In the genomic region with DNA sequence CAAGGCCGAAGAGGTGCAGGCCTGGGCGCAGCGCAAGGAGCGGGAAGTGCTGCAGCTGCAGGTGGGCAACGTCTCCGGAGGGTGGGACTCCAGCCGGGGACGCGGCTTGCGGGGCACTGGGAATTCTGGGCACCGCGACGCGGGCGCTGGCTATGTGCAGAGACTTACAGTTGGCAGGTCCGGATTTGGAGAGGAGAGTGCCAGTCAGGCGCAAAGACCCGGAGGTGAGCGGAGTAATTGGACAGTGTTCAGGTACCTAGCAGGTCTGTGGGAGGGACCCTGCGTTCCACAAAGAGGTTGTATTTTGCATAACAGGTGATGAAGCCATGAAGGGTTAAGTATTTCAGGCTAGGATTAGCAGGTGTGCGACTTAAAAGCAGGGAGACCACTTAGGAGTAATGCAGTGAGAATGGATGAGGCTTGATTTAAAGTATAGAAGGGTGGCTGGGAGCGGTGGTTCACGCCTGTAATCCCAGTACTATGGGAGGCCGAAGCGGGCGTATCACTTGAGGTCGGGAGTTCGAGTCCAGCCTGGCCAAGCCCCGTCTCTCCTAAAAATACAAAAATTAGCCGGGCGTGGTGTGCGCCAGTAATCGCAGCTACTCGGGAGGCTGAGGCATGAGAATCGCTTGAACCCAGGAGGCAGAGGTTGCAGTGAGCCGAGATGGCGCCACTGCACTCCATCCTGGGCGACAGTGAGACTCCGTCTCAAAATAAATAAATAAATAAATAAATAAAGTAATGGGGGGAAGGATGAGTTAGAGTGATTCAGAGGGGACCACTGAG, we compare ENCODE assay signal across 8 cellular contexts. TPM values are rescaled to one million over a fixed set of nuclear protein-coding genes. Genes with fewer than 3 reads are reported as not detected.
DNase-seq lines count a peak whose midpoint lies in the region; ATAC-seq and TF ChIP-seq lines count a peak whose summit lies in the region.

No MANE protein-coding gene starts in this region.

- H3K4me3 Mint-ChIP-seq in Caco-2 (ENCODE audit: unreplicated experiment) (peak overlapping the region; percentile 83), natural killer cell (peak overlapping the region; percentile 87)

- H3K4me1 ChIP-seq in Caco-2 (peaks cover 14% of the 10 kb centered on the region), endocrine pancreas (ENCODE audit: control insufficient read depth, insufficient read depth, low read length) (peaks cover 3% of the 10 kb centered on the region)

- H3K9me3 Mint-ChIP-seq in Caco-2 (ENCODE audit: unreplicated experiment), result no peaks in the 10 kb centered on the region
- H3K9me3 Mint-ChIP-seq in natural killer cell, result no peaks in the 10 kb centered on the region

- peaks cover 82% of the 10 kb centered on the region for H3K36me3 Mint-ChIP-seq in Caco-2 (ENCODE audit: insufficient read depth, unreplicated experiment)
- H3K36me3 Mint-ChIP-seq in natural killer cell, result no peaks in the 10 kb centered on the region

- H3K4me3 ChIP-seq in Caco-2 (ENCODE audit: low read depth, low read length) (peak overlapping the region; percentile 96), endocrine pancreas (ENCODE audit: control insufficient read depth, insufficient read depth, low read length) (peak overlapping the region; percentile 55)

- no peaks in the 10 kb centered on the region for H3K27me3 ChIP-seq in Caco-2 (replicated peaks; ENCODE audit: control insufficient read depth, insufficient read depth, low read length)
- no peaks in the 10 kb centered on the region for H3K27me3 ChIP-seq in endocrine pancreas (ENCODE audit: control insufficient read depth, insufficient read depth, low read length)

- H3K27ac Mint-ChIP-seq in Caco-2 (ENCODE audit: unreplicated experiment), result peak overlapping the region; percentile 37
- H3K27ac Mint-ChIP-seq in natural killer cell, result peak overlapping the region in 1 of 2 donors; percentile 86

- peaks cover 10% of the 10 kb centered on the region for H3K4me1 Mint-ChIP-seq in Caco-2 (ENCODE audit: low read depth, unreplicated experiment)
- peaks cover 13 to 26% of the 10 kb centered on the region in 2 donors for H3K4me1 Mint-ChIP-seq in natural killer cell

- H3K9me3 ChIP-seq in Caco-2 (no peaks in the 10 kb centered on the region), endocrine pancreas (ENCODE audit: control insufficient read depth, low read length) (no peaks in the 10 kb centered on the region)

- TF ChIP-seq CTCF in Caco-2 (IDR thresholded peaks at IDR 0.05; ENCODE audit: insufficient read depth in 1 of 2, low read depth in 1 of 2, low read length in 1 of 2, severe bottlenecking in 1 of 2, unreplicated experiment in 1 of 2) (no peak), natural killer cell (IDR thresholded peaks at IDR 0.05) (no peak)

- H3K36me3 ChIP-seq in Caco-2 (ENCODE audit: control insufficient read depth, insufficient read depth, low read length) (peaks cover 11% of the 10 kb centered on the region), endocrine pancreas (ENCODE audit: control insufficient read depth, insufficient read depth, low read length) (no peaks in the 10 kb centered on the region)

- DNase-seq in Caco-2 (peak; percentile 52 to 62), HPDE6-E6E7 (ENCODE audit: extremely low spot score) (peak; percentile 58), RPMI8226 (peak; percentile 28), natural killer cell (no peak), NOMO-1 treated with dmso at 0.1 percent for 144 hours (lab: John Stamatoyannopoulos, UW; ENCODE audit: unreplicated experiment) (no peak)
- DNase-seq in activated CD4-positive, CD25-positive, alpha-beta regulatory T cell treated with anti-CD3 and anti-CD28 coated beads, Interleukin-2, amount 50 U/mL, for 72 hours, result no peak

- H3K27me3 Mint-ChIP-seq in Caco-2 (ENCODE audit: insufficient read depth, unreplicated experiment) (no peaks in the 10 kb centered on the region), natural killer cell (ENCODE audit: low read depth in 2 of 2) (no peaks in the 10 kb centered on the region)

- no TSS peak for BruUV-seq in Caco-2 (replicated peaks; lab: Mats Ljungman, UMichigan)

- no peak for ATAC-seq in natural killer cell
- ATAC-seq in HG02870 (IDR thresholded peaks at IDR 0.05; ENCODE audit: unreplicated experiment), result no peak

- peak overlapping the region; percentile 71 for H3K9ac ChIP-seq in endocrine pancreas (ENCODE audit: control insufficient read depth, insufficient read depth, low read length)

- POLR2A ChIA-PET in Caco-2 (lab: Charles Lee), result no interaction called here

- intact Hi-C loops in Caco-2 (cut with micrococcal nuclease; ENCODE audit: unreplicated experiment) (no loop called here), natural killer cell (cut with micrococcal nuclease) (no loop called here)

- CTCF ChIA-PET in Caco-2 (lab: Charles Lee), result no interaction called here

RNA-seq across cellular contexts. Expression of gene MRPS26, which starts 1.0 kb away (rescaled TPM):
- 93.9 and 95.0 TPM in 2 replicates for total RNA-seq in Caco-2 (2022)
- 10 to 100 TPM; 17.5 to 21.3 (median 19.1) TPM for total RNA-seq in natural killer cell

RNA-seq across cellular contexts. Expression of gene GNRH2, which starts 3.4 kb away (rescaled TPM):
- total RNA-seq in Caco-2 (2022), result 0.74 TPM in 1 of 2 replicates, not detected in the other
- 1 to 10 TPM in 1 of 3 donors, under 1 TPM in 2; 0.49 to 1.2 (median 0.68) TPM for total RNA-seq in natural killer cell

RNA-seq across cellular contexts. Expression of gene OXT, which starts 24.6 kb away (rescaled TPM):
- total RNA-seq in Caco-2 (2022), result 1.9 and 2.7 TPM in 2 replicates
- not detected for total RNA-seq in natural killer cell

RNA-seq across cellular contexts. Expression of gene AVP, which starts 37.7 kb away (rescaled TPM):
- not detected in 2 replicates for total RNA-seq in Caco-2 (2022)
- total RNA-seq in natural killer cell, result not detected

Comparison
In these comparisons a context has a peak if more than half of its experiments do, and no peak if none do; other contexts are left out.
1. DNase-seq: peak in Caco-2 (2 of 2), HPDE6-E6E7 (single experiment) and RPMI8226 (single experiment); none in natural killer cell (single experiment), NOMO-1 treated with dmso at 0.1 percent for 144 hours (single experiment) and activated CD4-positive, CD25-positive, alpha-beta regulatory T cell treated with anti-CD3 and anti-CD28 coated beads, Interleukin-2, amount 50 U/mL, for 72 hours (single experiment).